23 cellular contexts compared by ENCODE assay signal in genomic region chr10:117926491-117926890, GRCh38.
DNase-seq lines count a peak whose midpoint lies in the region; TF ChIP-seq lines count a peak whose summit lies in the region.
"Had no signal": no experiment of that assay in that cellular context is flagged by ENCODE, and none has a peak within 500 bp of the region (broad histone marks: within the 10 kb centered on the region; RNA-seq: fewer than 3 reads in every experiment).

No MANE protein-coding gene starts in this region.

- DNase-seq in GM04504 (ENCODE audit: low read depth), result peak; percentile 3
- peak; percentile 4 for DNase-seq in LHCN-M2 (ENCODE audit: low read depth)
- peak; percentile 37 for DNase-seq in SKM-1 treated with dmso at 0.1 percent for 144 hours (lab: John Stamatoyannopoulos, UW; ENCODE audit: unreplicated experiment)
- peak; percentile 23 to 33 for DNase-seq in foreskin fibroblast
- no peak for DNase-seq in superior temporal gyrus (ENCODE audit: extremely low spot score)
- DNase-seq in NCI-H2227 treated with DMSO at 0.1 percent for 48 hours (lab: John Stamatoyannopoulos, UW), result no peak
- no peak for DNase-seq in activated T-cell treated with anti-CD3 and anti-CD28 coated beads, Interleukin-2, amount 50 U/mL, for 1 hour
- DNase-seq: activated CD8-positive, alpha-beta T cell treated with anti-CD3 and anti-CD28 coated beads, Interleukin-2, amount 10 ng/mL, durations not matched to agents 7 days and 5 days; activated T-cell treated with anti-CD3 and anti-CD28 coated beads for 4 hours; amygdala; brain microvascular endothelial cell; C1 segment of cervical spinal cord; COR-L47; GM23248; hippocampal formation; immature natural killer cell; mesenchymal stem cell; NCI-H1092; NCI-H1694; nephron progenitor cell; stimulated activated CD4-positive, alpha-beta T cell treated with anti-CD3 and anti-CD28 coated beads, Interleukin-15, amount 100 ng/mL, for 24 hours; stimulated activated CD4-positive, alpha-beta T cell treated with anti-CD3 and anti-CD28 coated beads, Interleukin-4, amount 100 ng/mL, for 4 hours had no signal

- no peak for TF ChIP-seq CTCF in foreskin fibroblast (IDR thresholded peaks at IDR 0.05; ENCODE audit: low read depth, low read length)

- no peak overlapping the region for H3K4me3 ChIP-seq in foreskin fibroblast (ENCODE audit: low read depth in 1 of 2, low read length in 2 of 2)
- H3K4me3 ChIP-seq: GM23248, tibial nerve had no signal

Comparison
In these comparisons a context has a peak if more than half of its experiments do, and no peak if none do; other contexts are left out.
1. DNase-seq: peak in GM04504 (single experiment), LHCN-M2 (single experiment), SKM-1 treated with dmso at 0.1 percent for 144 hours (single experiment) and foreskin fibroblast (2 of 2); none in superior temporal gyrus (single experiment), NCI-H2227 treated with DMSO at 0.1 percent for 48 hours (single experiment) and activated T-cell treated with anti-CD3 and anti-CD28 coated beads, Interleukin-2, amount 50 U/mL, for 1 hour (single experiment).